Comparison of ENCODE assay signal across 1 cellular context in the genomic region with DNA sequence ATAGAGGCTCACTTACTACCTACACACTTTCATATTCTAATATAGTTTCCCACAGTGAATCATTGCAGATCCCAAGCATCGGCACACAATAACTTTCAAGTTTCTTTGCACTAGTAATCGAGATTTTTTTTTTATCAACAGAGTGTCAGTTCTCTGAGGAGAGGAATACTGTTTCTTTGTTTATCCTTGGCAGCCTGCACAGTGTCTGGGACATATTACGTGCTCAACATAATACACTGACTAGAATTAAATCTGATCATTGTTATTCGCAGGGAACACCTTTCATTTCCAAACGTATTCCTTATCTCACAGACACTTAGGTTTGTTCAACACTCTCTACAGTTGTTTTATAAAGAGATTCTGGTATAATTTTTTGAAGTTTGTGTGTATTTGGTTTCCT.
TF ChIP-seq lines count a peak whose summit lies in the region.

No MANE protein-coding gene starts in this region.

TF ChIP-seq in GM12878, 131 proteins besides CTCF, POLR2A, EP300 and RAD21 (continued from another document):
- TF ChIP-seq ZNF687 (IDR thresholded peaks at IDR 0.05) (no peak), RBBP5 (conservative IDR thresholded peaks at IDR 0.05) (no peak), BRCA1 (IDR thresholded peaks at IDR 0.05; ENCODE audit: low read depth, low read length) (no peak), ZSCAN29 (IDR thresholded peaks at IDR 0.05) (no peak), ZNF622 (IDR thresholded peaks at IDR 0.05) (no peak), IKZF1 (conservative IDR thresholded peaks at IDR 0.05) (no peak), ZBTB40 (IDR thresholded peaks at IDR 0.05; ENCODE audit: borderline replicate concordance) (no peak), BCL11A (IDR thresholded peaks at IDR 0.05; ENCODE audit: low read depth, low read length) (no peak), E2F4 (IDR thresholded peaks at IDR 0.05; ENCODE audit: low read depth, low read length) (no peak), ATF7 (IDR thresholded peaks at IDR 0.05; ENCODE audit: low read depth) (no peak), JUND (IDR thresholded peaks at IDR 0.05; ENCODE audit: low read depth, low read length) (no peak), ZNF207 (IDR thresholded peaks at IDR 0.05; ENCODE audit: borderline replicate concordance) (no peak), ZBED1 (IDR thresholded peaks at IDR 0.05; ENCODE audit: borderline replicate concordance) (no peak), ESRRA (IDR thresholded peaks at IDR 0.05; ENCODE audit: low read length) (no peak)
- TF ChIP-seq, protein P1, sequence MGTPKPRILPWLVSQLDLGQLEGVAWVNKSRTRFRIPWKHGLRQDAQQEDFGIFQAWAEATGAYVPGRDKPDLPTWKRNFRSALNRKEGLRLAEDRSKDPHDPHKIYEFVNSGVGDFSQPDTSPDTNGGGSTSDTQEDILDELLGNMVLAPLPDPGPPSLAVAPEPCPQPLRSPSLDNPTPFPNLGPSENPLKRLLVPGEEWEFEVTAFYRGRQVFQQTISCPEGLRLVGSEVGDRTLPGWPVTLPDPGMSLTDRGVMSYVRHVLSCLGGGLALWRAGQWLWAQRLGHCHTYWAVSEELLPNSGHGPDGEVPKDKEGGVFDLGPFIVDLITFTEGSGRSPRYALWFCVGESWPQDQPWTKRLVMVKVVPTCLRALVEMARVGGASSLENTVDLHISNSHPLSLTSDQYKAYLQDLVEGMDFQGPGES (IDR thresholded peaks at IDR 0.05) = no peak
- TF ChIP-seq, protein P2, sequence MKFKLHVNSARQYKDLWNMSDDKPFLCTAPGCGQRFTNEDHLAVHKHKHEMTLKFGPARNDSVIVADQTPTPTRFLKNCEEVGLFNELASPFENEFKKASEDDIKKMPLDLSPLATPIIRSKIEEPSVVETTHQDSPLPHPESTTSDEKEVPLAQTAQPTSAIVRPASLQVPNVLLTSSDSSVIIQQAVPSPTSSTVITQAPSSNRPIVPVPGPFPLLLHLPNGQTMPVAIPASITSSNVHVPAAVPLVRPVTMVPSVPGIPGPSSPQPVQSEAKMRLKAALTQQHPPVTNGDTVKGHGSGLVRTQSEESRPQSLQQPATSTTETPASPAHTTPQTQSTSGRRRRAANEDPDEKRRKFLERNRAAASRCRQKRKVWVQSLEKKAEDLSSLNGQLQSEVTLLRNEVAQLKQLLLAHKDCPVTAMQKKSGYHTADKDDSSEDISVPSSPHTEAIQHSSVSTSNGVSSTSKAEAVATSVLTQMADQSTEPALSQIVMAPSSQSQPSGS (IDR thresholded peaks at IDR 0.05; ENCODE audit: low read length) = no peak
- TF ChIP-seq, protein P3, sequence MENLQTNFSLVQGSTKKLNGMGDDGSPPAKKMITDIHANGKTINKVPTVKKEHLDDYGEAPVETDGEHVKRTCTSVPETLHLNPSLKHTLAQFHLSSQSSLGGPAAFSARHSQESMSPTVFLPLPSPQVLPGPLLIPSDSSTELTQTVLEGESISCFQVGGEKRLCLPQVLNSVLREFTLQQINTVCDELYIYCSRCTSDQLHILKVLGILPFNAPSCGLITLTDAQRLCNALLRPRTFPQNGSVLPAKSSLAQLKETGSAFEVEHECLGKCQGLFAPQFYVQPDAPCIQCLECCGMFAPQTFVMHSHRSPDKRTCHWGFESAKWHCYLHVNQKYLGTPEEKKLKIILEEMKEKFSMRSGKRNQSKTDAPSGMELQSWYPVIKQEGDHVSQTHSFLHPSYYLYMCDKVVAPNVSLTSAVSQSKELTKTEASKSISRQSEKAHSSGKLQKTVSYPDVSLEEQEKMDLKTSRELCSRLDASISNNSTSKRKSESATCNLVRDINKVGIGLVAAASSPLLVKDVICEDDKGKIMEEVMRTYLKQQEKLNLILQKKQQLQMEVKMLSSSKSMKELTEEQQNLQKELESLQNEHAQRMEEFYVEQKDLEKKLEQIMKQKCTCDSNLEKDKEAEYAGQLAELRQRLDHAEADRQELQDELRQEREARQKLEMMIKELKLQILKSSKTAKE (IDR thresholded peaks at IDR 0.05; ENCODE audit: low read depth, poor library complexity, severe bottlenecking) = no peak
